Comparison of ENCODE assay signal across 17 cellular contexts in the genomic region with DNA sequence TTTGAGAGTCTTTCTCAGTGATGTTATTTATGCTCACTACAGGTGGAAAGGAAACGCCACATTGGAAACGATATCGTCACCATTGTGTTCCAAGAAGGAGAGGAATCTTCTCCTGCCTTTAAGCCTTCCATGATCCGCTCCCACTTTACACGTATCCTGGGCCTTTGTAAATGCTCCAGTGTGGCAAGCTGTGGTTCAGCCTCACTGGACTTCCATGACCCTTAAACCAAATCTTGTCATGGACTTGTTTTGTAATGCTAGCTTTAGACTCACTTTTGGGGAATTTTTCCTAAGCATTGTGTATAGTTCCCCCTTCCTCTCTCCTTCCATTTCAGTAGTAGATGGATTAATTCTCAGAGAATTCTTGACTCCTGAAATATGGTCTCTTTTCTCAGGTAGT.
DNase-seq lines count a peak whose midpoint lies in the region; ATAC-seq and TF ChIP-seq lines count a peak whose summit lies in the region.
"Had no signal": no experiment of that assay in that cellular context is flagged by ENCODE, and none has a peak within 500 bp of the region (broad histone marks: within the 10 kb centered on the region; RNA-seq: fewer than 3 reads in every experiment).

No MANE protein-coding gene starts in this region.

- no peaks in the 10 kb centered on the region for H3K9me2 ChIP-seq in OCI-LY7 (ENCODE audit: insufficient read depth, low read length)

- H3K4me3 Mint-ChIP-seq in activated naive CD8-positive, alpha-beta T cell treated with anti-CD3 and anti-CD28 coated beads for 36 hours, result no peak overlapping the region
- H3K4me3 Mint-ChIP-seq: activated CD4-positive, alpha-beta T cell treated with anti-CD3 and anti-CD28 coated beads for 36 hours; GM23338; memory B cell; stimulated activated naive CD8-positive, alpha-beta T cell treated with anti-CD3 and anti-CD28 coated beads, Interleukin-15, Interleukin-2, amounts not matched to agents 100 ng/mL and 50 ng/mL, for 24 hours; T-cell had no signal

- peaks cover 21% of the 10 kb centered on the region for H3K27me3 Mint-ChIP-seq in activated naive CD8-positive, alpha-beta T cell treated with anti-CD3 and anti-CD28 coated beads for 36 hours
- H3K27me3 Mint-ChIP-seq: memory B cell; stimulated activated naive CD8-positive, alpha-beta T cell treated with anti-CD3 and anti-CD28 coated beads, Interleukin-15, Interleukin-2, amounts not matched to agents 100 ng/mL and 50 ng/mL, for 24 hours had no signal

- H3K4me1 ChIP-seq in mucosa of rectum (ENCODE audit: control insufficient read depth in 2 of 2, insufficient read depth in 2 of 2, low read length in 2 of 2) (peaks cover 0 to 3% of the 10 kb centered on the region in 2 donors), tibial artery (peaks cover 6 to 77% (median 54%) of the 10 kb centered on the region in 4 donors), OCI-LY7 (ENCODE audit: insufficient read depth, low read length, poor library complexity, severe bottlenecking) (no peaks in the 10 kb centered on the region)

- H4K20me1 ChIP-seq in OCI-LY7 (ENCODE audit: insufficient read depth, low read length), result no peaks in the 10 kb centered on the region

- ATAC-seq in GM18870 (IDR thresholded peaks at IDR 0.05; ENCODE audit: unreplicated experiment), result no peak
- ATAC-seq: activated CD4-positive, alpha-beta T cell treated with anti-CD3 and anti-CD28 coated beads for 36 hours; GM23338; T-cell had no signal

- H3K27ac ChIP-seq in coronary artery (peak overlapping the region; percentile 72 to 89), mucosa of rectum (ENCODE audit: low read depth in 2 of 2, low read length in 2 of 2) (peak overlapping the region; percentile 13 to 61), tibial artery (peak overlapping the region; percentile 65 to 73), OCI-LY7 (ENCODE audit: low read depth, low read length, poor library complexity, severe bottlenecking) (no peak overlapping the region)
- H3K27ac ChIP-seq: parathyroid adenoma had no signal

- no TSS peak for BruUV-seq in OCI-LY7 (replicated peaks; lab: Mats Ljungman, UMichigan)

- H3K4me1 Mint-ChIP-seq in activated naive CD8-positive, alpha-beta T cell treated with anti-CD3 and anti-CD28 coated beads for 36 hours, result no peaks in the 10 kb centered on the region
- H3K4me1 Mint-ChIP-seq: activated CD4-positive, alpha-beta T cell treated with anti-CD3 and anti-CD28 coated beads for 36 hours; GM23338; memory B cell; T-cell had no signal

- H3K4me3 ChIP-seq in coronary artery (no peak overlapping the region), mucosa of rectum (ENCODE audit: low read length in 2 of 2) (no peak overlapping the region), tibial artery (no peak overlapping the region), OCI-LY7 (ENCODE audit: low read depth, low read length, poor library complexity, severe bottlenecking) (no peak overlapping the region)
- H3K4me3 ChIP-seq: GM23338 had no signal

- DNase-seq in RPMI7951 (ENCODE audit: low read depth) (peak; percentile 24), coronary artery (ENCODE audit: low spot score) (no peak), tibial artery (no peak), amygdala (lab: John Stamatoyannopoulos, UW) (no peak), OCI-LY7 (ENCODE audit: low spot score) (no peak)
- DNase-seq in activated naive CD8-positive, alpha-beta T cell treated with anti-CD3 and anti-CD28 coated beads for 36 hours, result no peak
- DNase-seq: activated CD4-positive, alpha-beta T cell treated with anti-CD3 and anti-CD28 coated beads for 36 hours; cerebellar nuclear complex; glutamatergic neuron; NCI-H1417; T-cell had no signal

- no peak overlapping the region for H3K27ac Mint-ChIP-seq in activated naive CD8-positive, alpha-beta T cell treated with anti-CD3 and anti-CD28 coated beads for 36 hours
- H3K27ac Mint-ChIP-seq: activated CD4-positive, alpha-beta T cell treated with anti-CD3 and anti-CD28 coated beads for 36 hours; GM23338; memory B cell; stimulated activated naive CD8-positive, alpha-beta T cell treated with anti-CD3 and anti-CD28 coated beads, Interleukin-15, Interleukin-2, amounts not matched to agents 100 ng/mL and 50 ng/mL, for 24 hours; T-cell had no signal

- H3K27me3 ChIP-seq in mucosa of rectum (ENCODE audit: control insufficient read depth in 2 of 2, insufficient read depth in 2 of 2, low read length in 2 of 2) (no peaks in the 10 kb centered on the region), tibial artery (no peaks in the 10 kb centered on the region)

- H3K9me3 Mint-ChIP-seq in activated naive CD8-positive, alpha-beta T cell treated with anti-CD3 and anti-CD28 coated beads for 36 hours, result no peaks in the 10 kb centered on the region
- H3K9me3 Mint-ChIP-seq: GM23338; memory B cell; stimulated activated naive CD8-positive, alpha-beta T cell treated with anti-CD3 and anti-CD28 coated beads, Interleukin-15, Interleukin-2, amounts not matched to agents 100 ng/mL and 50 ng/mL, for 24 hours; T-cell had no signal

- TF ChIP-seq CTCF in coronary artery (IDR thresholded peaks at IDR 0.05), result no peak
- no peak for TF ChIP-seq CTCF in tibial artery (IDR thresholded peaks at IDR 0.05)
- TF ChIP-seq CTCF in OCI-LY7 (conservative IDR thresholded peaks at IDR 0.05; ENCODE audit: low read length), result no peak

- intact Hi-C loops in tibial artery (cut with DNase I; ENCODE audit: low total_unique reads) (no loop called here), OCI-LY7 (cut with micrococcal nuclease; ENCODE audit: unreplicated experiment) (no loop called here)

- peaks cover 2% of the 10 kb centered on the region for H3K36me3 Mint-ChIP-seq in activated naive CD8-positive, alpha-beta T cell treated with anti-CD3 and anti-CD28 coated beads for 36 hours
- H3K36me3 Mint-ChIP-seq: T-cell had no signal

- CTCF ChIA-PET in OCI-LY7 (lab: Charles Lee; ENCODE audit: unreplicated experiment), result no interaction called here

- H3K9ac ChIP-seq in mucosa of rectum (ENCODE audit: low read depth in 1 of 2, low read length in 2 of 2), result no peak overlapping the region
- H3K9ac ChIP-seq: parathyroid adenoma had no signal

- POLR2A ChIA-PET in OCI-LY7 (lab: Charles Lee), result interaction anchor here (1.1 kb wide), 1 partner anchor 421 kb away, joined by 3 read pairs; the partner anchor contains the start of gene RALGPS1

- H3K36me3 ChIP-seq in mucosa of rectum (ENCODE audit: control insufficient read depth in 2 of 2, insufficient read depth in 2 of 2, low read length in 2 of 2) (no peaks in the 10 kb centered on the region), tibial artery (peaks cover 10 to 20% (median 12%) of the 10 kb centered on the region in 3 donors), OCI-LY7 (ENCODE audit: insufficient read depth, low read length) (no peaks in the 10 kb centered on the region)

- no peak overlapping the region for H3K4me2 ChIP-seq in OCI-LY7 (ENCODE audit: low read length)
- H3K4me2 ChIP-seq: GM23338 had no signal

- H2AFZ ChIP-seq in OCI-LY7 (ENCODE audit: low read length), result no peak overlapping the region
- H2AFZ ChIP-seq: GM23338, parathyroid adenoma had no signal

- H3K79me2 ChIP-seq in OCI-LY7 (ENCODE audit: insufficient read depth, low read depth, low read length), result no peaks in the 10 kb centered on the region
- H3K79me2 ChIP-seq: parathyroid adenoma had no signal

- no peaks in the 10 kb centered on the region for H3K9me3 ChIP-seq in mucosa of rectum (ENCODE audit: control insufficient read depth in 2 of 2, low read length in 2 of 2)
- no peaks in the 10 kb centered on the region for H3K9me3 ChIP-seq in tibial artery
- H3K9me3 ChIP-seq in OCI-LY7 (ENCODE audit: low read length), result no peaks in the 10 kb centered on the region
